Comparison of ENCODE assay signal across 1 cellular context in genomic region chrX:150200820-150201287, GRCh38.
TF ChIP-seq lines count a peak whose summit lies in the region.

No MANE protein-coding gene starts in this region.

TF ChIP-seq in GM23338, 12 proteins besides CTCF, POLR2A, EP300 and RAD21 (continued from another document):
- TF ChIP-seq, protein P1, sequence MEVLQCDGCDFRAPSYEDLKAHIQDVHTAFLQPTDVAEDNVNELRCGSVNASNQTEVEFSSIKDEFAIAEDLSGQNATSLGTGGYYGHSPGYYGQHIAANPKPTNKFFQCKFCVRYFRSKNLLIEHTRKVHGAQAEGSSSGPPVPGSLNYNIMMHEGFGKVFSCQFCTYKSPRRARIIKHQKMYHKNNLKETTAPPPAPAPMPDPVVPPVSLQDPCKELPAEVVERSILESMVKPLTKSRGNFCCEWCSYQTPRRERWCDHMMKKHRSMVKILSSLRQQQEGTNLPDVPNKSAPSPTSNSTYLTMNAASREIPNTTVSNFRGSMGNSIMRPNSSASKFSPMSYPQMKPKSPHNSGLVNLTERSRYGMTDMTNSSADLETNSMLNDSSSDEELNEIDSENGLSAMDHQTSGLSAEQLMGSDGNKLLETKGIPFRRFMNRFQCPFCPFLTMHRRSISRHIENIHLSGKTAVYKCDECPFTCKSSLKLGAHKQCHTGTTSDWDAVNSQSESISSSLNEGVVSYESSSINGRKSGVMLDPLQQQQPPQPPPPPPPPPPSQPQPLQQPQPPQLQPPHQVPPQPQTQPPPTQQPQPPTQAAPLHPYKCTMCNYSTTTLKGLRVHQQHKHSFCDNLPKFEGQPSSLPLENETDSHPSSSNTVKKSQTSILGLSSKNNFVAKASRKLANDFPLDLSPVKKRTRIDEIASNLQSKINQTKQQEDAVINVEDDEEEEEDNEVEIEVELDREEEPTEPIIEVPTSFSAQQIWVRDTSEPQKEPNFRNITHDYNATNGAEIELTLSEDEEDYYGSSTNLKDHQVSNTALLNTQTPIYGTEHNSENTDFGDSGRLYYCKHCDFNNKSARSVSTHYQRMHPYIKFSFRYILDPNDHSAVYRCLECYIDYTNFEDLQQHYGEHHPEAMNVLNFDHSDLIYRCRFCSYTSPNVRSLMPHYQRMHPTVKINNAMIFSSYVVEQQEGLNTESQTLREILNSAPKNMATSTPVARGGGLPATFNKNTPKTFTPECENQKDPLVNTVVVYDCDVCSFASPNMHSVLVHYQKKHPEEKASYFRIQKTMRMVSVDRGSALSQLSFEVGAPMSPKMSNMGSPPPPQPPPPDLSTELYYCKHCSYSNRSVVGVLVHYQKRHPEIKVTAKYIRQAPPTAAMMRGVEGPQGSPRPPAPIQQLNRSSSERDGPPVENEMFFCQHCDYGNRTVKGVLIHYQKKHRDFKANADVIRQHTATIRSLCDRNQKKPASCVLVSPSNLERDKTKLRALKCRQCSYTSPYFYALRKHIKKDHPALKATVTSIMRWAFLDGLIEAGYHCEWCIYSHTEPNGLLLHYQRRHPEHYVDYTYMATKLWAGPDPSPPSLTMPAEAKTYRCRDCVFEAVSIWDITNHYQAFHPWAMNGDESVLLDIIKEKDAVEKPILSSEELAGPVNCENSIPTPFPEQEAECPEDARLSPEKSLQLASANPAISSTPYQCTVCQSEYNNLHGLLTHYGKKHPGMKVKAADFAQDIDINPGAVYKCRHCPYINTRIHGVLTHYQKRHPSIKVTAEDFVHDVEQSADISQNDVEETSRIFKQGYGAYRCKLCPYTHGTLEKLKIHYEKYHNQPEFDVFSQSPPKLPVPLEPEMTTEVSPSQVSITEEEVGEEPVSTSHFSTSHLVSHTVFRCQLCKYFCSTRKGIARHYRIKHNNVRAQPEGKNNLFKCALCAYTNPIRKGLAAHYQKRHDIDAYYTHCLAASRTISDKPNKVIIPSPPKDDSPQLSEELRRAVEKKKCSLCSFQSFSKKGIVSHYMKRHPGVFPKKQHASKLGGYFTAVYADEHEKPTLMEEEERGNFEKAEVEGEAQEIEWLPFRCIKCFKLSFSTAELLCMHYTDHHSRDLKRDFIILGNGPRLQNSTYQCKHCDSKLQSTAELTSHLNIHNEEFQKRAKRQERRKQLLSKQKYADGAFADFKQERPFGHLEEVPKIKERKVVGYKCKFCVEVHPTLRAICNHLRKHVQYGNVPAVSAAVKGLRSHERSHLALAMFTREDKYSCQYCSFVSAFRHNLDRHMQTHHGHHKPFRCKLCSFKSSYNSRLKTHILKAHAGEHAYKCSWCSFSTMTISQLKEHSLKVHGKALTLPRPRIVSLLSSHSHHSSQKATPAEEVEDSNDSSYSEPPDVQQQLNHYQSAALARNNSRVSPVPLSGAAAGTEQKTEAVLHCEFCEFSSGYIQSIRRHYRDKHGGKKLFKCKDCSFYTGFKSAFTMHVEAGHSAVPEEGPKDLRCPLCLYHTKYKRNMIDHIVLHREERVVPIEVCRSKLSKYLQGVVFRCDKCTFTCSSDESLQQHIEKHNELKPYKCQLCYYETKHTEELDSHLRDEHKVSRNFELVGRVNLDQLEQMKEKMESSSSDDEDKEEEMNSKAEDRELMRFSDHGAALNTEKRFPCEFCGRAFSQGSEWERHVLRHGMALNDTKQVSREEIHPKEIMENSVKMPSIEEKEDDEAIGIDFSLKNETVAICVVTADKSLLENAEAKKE (CRISPR knock-in tag; IDR thresholded peaks at IDR 0.05), result no peak
- TF ChIP-seq EZH2 (IDR thresholded peaks at IDR 0.05; ENCODE audit: low read depth, unreplicated experiment) (no peak), NANOG (IDR thresholded peaks at IDR 0.05; ENCODE audit: borderline replicate concordance) (no peak), STAT1 (IDR thresholded peaks at IDR 0.05; ENCODE audit: unreplicated experiment) (no peak), POLR2AphosphoS5 (IDR thresholded peaks at IDR 0.05; ENCODE audit: low read depth) (no peak)
